In the genomic region with DNA sequence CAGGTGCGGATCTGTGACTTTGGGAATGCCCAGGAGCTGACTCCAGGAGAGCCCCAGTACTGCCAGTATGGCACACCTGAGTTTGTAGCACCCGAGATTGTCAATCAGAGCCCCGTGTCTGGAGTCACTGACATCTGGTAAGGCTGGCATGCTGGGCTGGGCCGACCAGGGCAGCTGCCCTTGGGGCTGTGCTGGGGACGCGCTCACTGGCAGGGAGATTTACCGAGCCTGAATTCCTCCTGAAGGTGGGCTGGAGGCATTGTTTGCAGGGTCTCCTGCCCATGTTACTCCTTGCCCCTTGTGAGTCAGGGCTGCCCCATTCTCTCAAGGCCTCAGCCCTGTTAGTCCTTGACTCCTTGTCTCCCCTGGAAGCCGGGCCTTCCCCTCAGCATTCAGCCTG, we compare ENCODE assay signal across 31 cellular contexts. TPM values are rescaled to one million over a fixed set of nuclear protein-coding genes. Genes with fewer than 3 reads are reported as not detected.
"Had no signal": no experiment of that assay in that cellular context is flagged by ENCODE, and none has a peak within 500 bp of the region (broad histone marks: within the 10 kb centered on the region; RNA-seq: fewer than 3 reads in every experiment).

No MANE protein-coding gene starts in this region.

- H3K4me3 Mint-ChIP-seq: activated CD4-positive, alpha-beta memory T cell treated with anti-CD3 and anti-CD28 coated beads, Interleukin-2, amount 10 ng/mL, durations not matched to agents 7 days and 5 days; activated CD4-positive, alpha-beta T cell treated with anti-CD3 and anti-CD28 coated beads, Interleukin-2, amount 10 ng/mL, durations not matched to agents 7 days and 5 days; activated naive CD4-positive, alpha-beta T cell treated with anti-CD3 and anti-CD28 coated beads, Interleukin-2, amount 10 ng/mL, durations not matched to agents 7 days and 5 days; activated T-cell treated with anti-CD3 and anti-CD28 coated beads, Interleukin-2, amount 50 U/mL, for 24 hours; activated T-cell treated with anti-CD3 and anti-CD28 coated beads, Interleukin-2, amount 50 U/mL, for 72 hours; central memory CD8-positive, alpha-beta T cell; dendritic cell treated with granulocyte-macrophage colony-stimulating factor and Interleukin-4, amounts not matched to agents 40 ng/mL and 50 ng/mL, for 4 days; endodermal cell; WTC11 had no signal

- DNase-seq: activated CD4-positive, alpha-beta memory T cell treated with anti-CD3 and anti-CD28 coated beads, Interleukin-2, amount 10 ng/mL, durations not matched to agents 7 days and 5 days; activated CD4-positive, alpha-beta T cell treated with anti-CD3 and anti-CD28 coated beads for 1 hour; activated CD4-positive, alpha-beta T cell treated with anti-CD3 and anti-CD28 coated beads for 4 hours; activated CD4-positive, alpha-beta T cell treated with anti-CD3 and anti-CD28 coated beads, Interleukin-2, amount 10 ng/mL, durations not matched to agents 7 days and 5 days; activated CD4-positive, alpha-beta T cell treated with anti-CD3 and anti-CD28 coated beads, Interleukin-2, amount 50 U/mL, for 4 hours; activated CD8-positive, alpha-beta memory T cell treated with anti-CD3 and anti-CD28 coated beads, Interleukin-2, amount 50 U/mL, for 48 hours; activated gamma-delta T cell; activated naive CD4-positive, alpha-beta T cell; activated naive CD4-positive, alpha-beta T cell treated with anti-CD3 and anti-CD28 coated beads, Interleukin-2, amount 10 ng/mL, durations not matched to agents 7 days and 5 days; activated T-cell treated with anti-CD3 and anti-CD28 coated beads for 4 hours; activated T-cell treated with anti-CD3 and anti-CD28 coated beads, Interleukin-2, amount 50 U/mL, for 24 hours; activated T-cell treated with anti-CD3 and anti-CD28 coated beads, Interleukin-2, amount 50 U/mL, for 72 hours; amniotic stem cell; anterior cingulate cortex; brain microvascular endothelial cell; dorsolateral prefrontal cortex; effector memory CD4-positive, alpha-beta T cell; endodermal cell; foreskin keratinocyte; gastrocnemius medialis; T-helper 2 cell had no signal

- H3K27me3 ChIP-seq: gastrocnemius medialis had no signal

- H3K4me1 Mint-ChIP-seq: central memory CD8-positive, alpha-beta T cell had no signal

- H3K9me3 ChIP-seq: gastrocnemius medialis had no signal

- H3K36me3 Mint-ChIP-seq: activated naive CD4-positive, alpha-beta T cell treated with anti-CD3 and anti-CD28 coated beads, Interleukin-2, amount 10 ng/mL, durations not matched to agents 7 days and 5 days; activated naive CD4-positive, alpha-beta T cell treated with anti-CD3 and anti-CD28 coated beads, Interleukin-2, amount 50 U/mL, for 72 hours; WTC11 had no signal

- H3K4me1 ChIP-seq: foreskin keratinocyte had no signal

- H3K27ac Mint-ChIP-seq: activated CD4-positive, alpha-beta memory T cell treated with anti-CD3 and anti-CD28 coated beads, Interleukin-2, amount 10 ng/mL, durations not matched to agents 7 days and 5 days; activated CD4-positive, alpha-beta T cell treated with anti-CD3 and anti-CD28 coated beads, Interleukin-2, amount 10 ng/mL, durations not matched to agents 7 days and 5 days; activated naive CD4-positive, alpha-beta T cell treated with anti-CD3 and anti-CD28 coated beads, Interleukin-2, amount 10 ng/mL, durations not matched to agents 7 days and 5 days; activated naive CD4-positive, alpha-beta T cell treated with anti-CD3 and anti-CD28 coated beads, Interleukin-2, amount 50 U/mL, for 72 hours; activated T-cell treated with anti-CD3 and anti-CD28 coated beads, Interleukin-2, amount 50 U/mL, for 24 hours; activated T-cell treated with anti-CD3 and anti-CD28 coated beads, Interleukin-2, amount 50 U/mL, for 72 hours; dendritic cell treated with granulocyte-macrophage colony-stimulating factor and Interleukin-4, amounts not matched to agents 40 ng/mL and 50 ng/mL, for 4 days; endodermal cell; WTC11 had no signal

- H3K4me3 ChIP-seq: coronary artery, dorsolateral prefrontal cortex, gastrocnemius medialis had no signal

- H3K27ac ChIP-seq: brain microvascular endothelial cell, dorsolateral prefrontal cortex, foreskin keratinocyte, VCaP had no signal

- ATAC-seq: activated naive CD4-positive, alpha-beta T cell treated with anti-CD3 and anti-CD28 coated beads, Interleukin-2, amount 50 U/mL, for 72 hours; activated T-cell treated with anti-CD3 and anti-CD28 coated beads, Interleukin-2, amount 50 U/mL, for 72 hours; esophagus mucosa; foreskin keratinocyte; gastrocnemius medialis; WTC11 had no signal

- H3K9me3 Mint-ChIP-seq: activated CD4-positive, alpha-beta memory T cell treated with anti-CD3 and anti-CD28 coated beads, Interleukin-2, amount 10 ng/mL, durations not matched to agents 7 days and 5 days; activated CD4-positive, alpha-beta T cell treated with anti-CD3 and anti-CD28 coated beads, Interleukin-2, amount 10 ng/mL, durations not matched to agents 7 days and 5 days; activated naive CD4-positive, alpha-beta T cell treated with anti-CD3 and anti-CD28 coated beads, Interleukin-2, amount 10 ng/mL, durations not matched to agents 7 days and 5 days; activated naive CD4-positive, alpha-beta T cell treated with anti-CD3 and anti-CD28 coated beads, Interleukin-2, amount 50 U/mL, for 72 hours; activated T-cell treated with anti-CD3 and anti-CD28 coated beads, Interleukin-2, amount 50 U/mL, for 24 hours; activated T-cell treated with anti-CD3 and anti-CD28 coated beads, Interleukin-2, amount 50 U/mL, for 72 hours; central memory CD8-positive, alpha-beta T cell; dendritic cell treated with granulocyte-macrophage colony-stimulating factor and Interleukin-4, amounts not matched to agents 40 ng/mL and 50 ng/mL, for 4 days; endodermal cell; WTC11 had no signal

- H3K36me3 ChIP-seq: brain microvascular endothelial cell had no signal

RNA-seq across cellular contexts. Expression of gene ASIC4, which starts 34.3 kb away (rescaled TPM):
- total RNA-seq: activated CD4-positive, alpha-beta T cell treated with anti-CD3 and anti-CD28 coated beads, Interleukin-2, amount 10 ng/mL, durations not matched to agents 7 days and 5 days; epithelial cell of proximal tubule; esophagus mucosa; foreskin keratinocyte; glomerular endothelial cell; T-helper 1 cell treated with Interleukin-12 subunit alpha and Interleukin-12 subunit beta and Interleukin-4 antibody, amounts not matched to agents 30 ng/mL and 1 ng/mL, for 36 hours had no signal
- polyA plus RNA-seq: foreskin keratinocyte had no signal
